ENCODE assay signal across 27 cellular contexts in the genomic region with DNA sequence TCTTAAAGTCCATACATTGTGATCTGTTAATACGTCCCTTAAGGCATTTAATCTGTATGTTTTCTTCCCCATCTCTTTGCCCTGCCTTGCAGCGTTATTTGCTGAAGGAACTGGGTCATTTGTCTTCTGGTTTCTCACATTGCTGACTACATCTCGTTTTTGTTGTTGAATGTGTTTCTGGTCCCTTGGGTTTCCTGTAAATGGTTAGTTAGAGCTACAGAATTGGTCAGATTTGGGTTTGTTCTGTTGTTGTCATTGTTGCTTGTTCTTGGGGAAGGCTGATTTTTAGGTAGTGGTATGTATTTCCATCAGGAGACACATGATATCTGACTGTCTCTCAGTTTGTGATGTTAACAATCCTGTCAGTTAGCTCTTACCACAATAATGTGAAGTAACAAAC. TPM values are rescaled to one million over a fixed set of nuclear protein-coding genes. Genes with fewer than 3 reads are reported as not detected.
"Had no signal": no experiment of that assay in that cellular context is flagged by ENCODE, and none has a peak within 500 bp of the region (broad histone marks: within the 10 kb centered on the region; RNA-seq: fewer than 3 reads in every experiment).

No MANE protein-coding gene starts in this region.

- H3K27ac ChIP-seq: coronary artery, gastrocnemius medialis, left lung, psoas muscle, sigmoid colon, testis, tibial artery, upper lobe of left lung had no signal

- DNase-seq: dermis blood vessel endothelial cell; effector memory CD4-positive, alpha-beta T cell; gastrocnemius medialis; head of caudate nucleus; left cardiac atrium; left lung; mesenchymal stem cell; mucosa of descending colon; naive B cell; nephron progenitor cell; nucleus accumbens; psoas muscle; right cardiac atrium; stimulated activated CD4-positive, alpha-beta T cell treated with anti-CD3 and anti-CD28 coated beads, Interleukin-2, amount 100 ng/mL, for 24 hours; stimulated activated CD4-positive, alpha-beta T cell treated with anti-CD3 and anti-CD28 coated beads, Interleukin-4, amount 100 ng/mL, for 24 hours; stimulated activated naive CD8-positive, alpha-beta T cell treated with anti-CD3 and anti-CD28 coated beads, Interleukin-15, Interleukin-2, amounts not matched to agents 100 U/mL and 50 U/mL, for 24 hours; substantia nigra; testis; tibial artery; upper lobe of left lung had no signal

- H3K27me3 ChIP-seq: gastrocnemius medialis, left lung, sigmoid colon, testis, tibial artery, upper lobe of left lung had no signal

- ATAC-seq: left cardiac atrium; left lung; mucosa of descending colon; psoas muscle; right cardiac atrium; stimulated activated memory B cell treated with anti-CD40 and anti-IgM and Interleukin-4, amounts not matched to agents 10 μg/mL and 1 μg/mL and 100 μg/mL, for 72 hours; stimulated activated naive CD8-positive, alpha-beta T cell treated with anti-CD3 and anti-CD28 coated beads, Interleukin-15, Interleukin-2, amounts not matched to agents 100 U/mL and 50 U/mL, for 24 hours had no signal

- H3K27ac Mint-ChIP-seq: mesothelial cell of epicardium; nephron progenitor cell; stimulated activated memory B cell treated with anti-CD40 and anti-IgM and Interleukin-4, amounts not matched to agents 10 μg/mL and 1 μg/mL and 100 μg/mL, for 72 hours had no signal

- H3K9me3 Mint-ChIP-seq: naive B cell; nephron progenitor cell; stimulated activated memory B cell treated with anti-CD40 and anti-IgM and Interleukin-4, amounts not matched to agents 10 μg/mL and 1 μg/mL and 100 μg/mL, for 72 hours had no signal

- H3K4me3 ChIP-seq: coronary artery, gastrocnemius medialis, left lung, mucosa of descending colon, psoas muscle, sigmoid colon, testis, tibial artery, upper lobe of left lung had no signal

- H3K9me3 ChIP-seq: gastrocnemius medialis, left lung, mucosa of descending colon, psoas muscle, sigmoid colon, testis, tibial artery, upper lobe of left lung had no signal

- H3K27me3 Mint-ChIP-seq: naive B cell; stimulated activated memory B cell treated with anti-CD40 and anti-IgM and Interleukin-4, amounts not matched to agents 10 μg/mL and 1 μg/mL and 100 μg/mL, for 72 hours had no signal

- H3K4me1 Mint-ChIP-seq: mesothelial cell of epicardium, nephron progenitor cell had no signal

- H3K4me3 Mint-ChIP-seq: mesothelial cell of epicardium; naive B cell; nephron progenitor cell; stimulated activated memory B cell treated with anti-CD40 and anti-IgM and Interleukin-4, amounts not matched to agents 10 μg/mL and 1 μg/mL and 100 μg/mL, for 72 hours had no signal

- H3K4me1 ChIP-seq: gastrocnemius medialis, psoas muscle, sigmoid colon, testis, tibial artery, upper lobe of left lung had no signal

RNA-seq across cellular contexts. Expression of a gene that starts 27.0 kb away (rescaled TPM):
- total RNA-seq: osteocyte, skeletal muscle tissue had no signal

RNA-seq across cellular contexts. Expression of a gene that starts 46.9 kb away (rescaled TPM):
- total RNA-seq: dermis blood vessel endothelial cell, lung microvascular endothelial cell had no signal
